8 cellular contexts compared by ENCODE assay signal in genomic region chr14:91317381-91318313, GRCh38.
DNase-seq lines count a peak whose midpoint lies in the region; TF ChIP-seq lines count a peak whose summit lies in the region.

No MANE protein-coding gene starts in this region.

- peaks cover 45 to 88% (median 68%) of the 10 kb centered on the region in 4 donors for H3K4me1 Mint-ChIP-seq in CD4-positive, alpha-beta memory T cell

- H3K36me3 Mint-ChIP-seq in CD4-positive, alpha-beta memory T cell = peaks cover 56 to 76% of the 10 kb centered on the region in 2 donors

- H3K9me3 Mint-ChIP-seq in CD4-positive, alpha-beta memory T cell = peaks cover 0 to 3% (median 0%) of the 10 kb centered on the region in 8 donors

- TF ChIP-seq EP300 in sigmoid colon (IDR thresholded peaks at IDR 0.05) = no peak

- peaks cover 98% of the 10 kb centered on the region for H3K4me1 ChIP-seq in CD4-positive, alpha-beta memory T cell (ENCODE audit: insufficient read depth, low read length)
- peaks cover 0 to 12% (median 10%) of the 10 kb centered on the region in 4 donors for H3K4me1 ChIP-seq in sigmoid colon

- intact Hi-C loops in CD4-positive, alpha-beta memory T cell (cut with micrococcal nuclease) = loop anchor here (5.0 to 10.0 kb wide), 2 partner anchors 255 to 557 kb away; partner anchors contain the start of gene RPS6KA5
- intact Hi-C loops in sigmoid colon (cut with DNase I) = no loop called here

- H3K36me3 ChIP-seq in CD4-positive, alpha-beta memory T cell (ENCODE audit: insufficient read depth, low read length) = peaks cover 65% of the 10 kb centered on the region
- no peaks in the 10 kb centered on the region for H3K36me3 ChIP-seq in sigmoid colon

- H3K4me3 Mint-ChIP-seq in CD4-positive, alpha-beta memory T cell = peak overlapping the region; percentile 76 to 90 (median 84)

- H3K27ac ChIP-seq in CD4-positive, alpha-beta memory T cell (ENCODE audit: low read depth, low read length) = peak overlapping the region; percentile 75
- peak overlapping the region in 1 of 4 donors; percentile 20 for H3K27ac ChIP-seq in sigmoid colon

- no peaks in the 10 kb centered on the region for H3K27me3 ChIP-seq in CD4-positive, alpha-beta memory T cell (ENCODE audit: insufficient read depth, low read length)
- H3K27me3 ChIP-seq in sigmoid colon = no peaks in the 10 kb centered on the region

- TF ChIP-seq CTCF in sigmoid colon (IDR thresholded peaks at IDR 0.05) = no peak

- peak overlapping the region; percentile 98 to 100 (median 99) for H3K27ac Mint-ChIP-seq in CD4-positive, alpha-beta memory T cell

- H3K4me3 ChIP-seq in CD4-positive, alpha-beta memory T cell (ENCODE audit: low read length in 2 of 2) = peak overlapping the region; percentile 17 to 29
- no peak overlapping the region for H3K4me3 ChIP-seq in sigmoid colon

- TF ChIP-seq POLR2A in sigmoid colon (IDR thresholded peaks at IDR 0.05) = no peak

- peak; percentile 84 to 87 (median 85) for DNase-seq in CD4-positive, alpha-beta memory T cell
- DNase-seq in Kasumi-1 (lab: John Stamatoyannopoulos, UW) (peak; percentile 86 to 88), sigmoid colon (peak; percentile 72), HCEC 1CT (no peak), inferior parietal cortex (ENCODE audit: extremely low spot score) (no peak), NCI-H1105 (lab: John Stamatoyannopoulos, UW) (no peak)
- peak; percentile 56 to 62 for DNase-seq in activated CD4-positive, alpha-beta T cell treated with anti-CD3 and anti-CD28 coated beads, Interleukin-2, amount 50 U/mL, for 4 hours
- DNase-seq in effector CD4-positive, alpha-beta T cell = peak; percentile 75

- POLR2A ChIA-PET in CD4-positive, alpha-beta memory T cell (lab: Charles Lee; ENCODE audit: partially characterized antibody) = interaction anchor here (0.6 to 23.0 kb wide), 29 partner anchors 8 to 192 kb away, joined by 3 to 491 read pairs (median 4); partner anchors contain the start of genes CCDC88C, GPR68 and PPP4R3A

- CTCF ChIA-PET in CD4-positive, alpha-beta memory T cell (lab: Charles Lee; ENCODE audit: partially characterized antibody) = interaction anchor here (0.8 to 26.1 kb wide), 19 partner anchors 13 to 141 kb away, joined by 3 to 522 read pairs (median 4); partner anchors contain the start of gene CCDC88C

- no peaks in the 10 kb centered on the region for H3K9me3 ChIP-seq in CD4-positive, alpha-beta memory T cell (ENCODE audit: control insufficient read depth in 1 of 2, low read length in 2 of 2)
- H3K9me3 ChIP-seq in sigmoid colon = no peaks in the 10 kb centered on the region

- no peaks in the 10 kb centered on the region for H3K27me3 Mint-ChIP-seq in CD4-positive, alpha-beta memory T cell

- 24% methylated on average over 22 of the region's 22 CpGs for WGBS in sigmoid colon, 2 donors

Comparison
In these comparisons a context has a peak if more than half of its experiments do, and no peak if none do; other contexts are left out.
1. DNase-seq: peak in CD4-positive, alpha-beta memory T cell (5 of 5), Kasumi-1 (2 of 2), activated CD4-positive, alpha-beta T cell treated with anti-CD3 and anti-CD28 coated beads, Interleukin-2, amount 50 U/mL, for 4 hours (2 of 2), effector CD4-positive, alpha-beta T cell (single experiment) and sigmoid colon (single experiment); none in HCEC 1CT (single experiment), inferior parietal cortex (single experiment) and NCI-H1105 (single experiment).
2. H3K4me3 ChIP-seq: peak in CD4-positive, alpha-beta memory T cell (2 of 2); none in sigmoid colon (0 of 4).